In the genomic region with DNA sequence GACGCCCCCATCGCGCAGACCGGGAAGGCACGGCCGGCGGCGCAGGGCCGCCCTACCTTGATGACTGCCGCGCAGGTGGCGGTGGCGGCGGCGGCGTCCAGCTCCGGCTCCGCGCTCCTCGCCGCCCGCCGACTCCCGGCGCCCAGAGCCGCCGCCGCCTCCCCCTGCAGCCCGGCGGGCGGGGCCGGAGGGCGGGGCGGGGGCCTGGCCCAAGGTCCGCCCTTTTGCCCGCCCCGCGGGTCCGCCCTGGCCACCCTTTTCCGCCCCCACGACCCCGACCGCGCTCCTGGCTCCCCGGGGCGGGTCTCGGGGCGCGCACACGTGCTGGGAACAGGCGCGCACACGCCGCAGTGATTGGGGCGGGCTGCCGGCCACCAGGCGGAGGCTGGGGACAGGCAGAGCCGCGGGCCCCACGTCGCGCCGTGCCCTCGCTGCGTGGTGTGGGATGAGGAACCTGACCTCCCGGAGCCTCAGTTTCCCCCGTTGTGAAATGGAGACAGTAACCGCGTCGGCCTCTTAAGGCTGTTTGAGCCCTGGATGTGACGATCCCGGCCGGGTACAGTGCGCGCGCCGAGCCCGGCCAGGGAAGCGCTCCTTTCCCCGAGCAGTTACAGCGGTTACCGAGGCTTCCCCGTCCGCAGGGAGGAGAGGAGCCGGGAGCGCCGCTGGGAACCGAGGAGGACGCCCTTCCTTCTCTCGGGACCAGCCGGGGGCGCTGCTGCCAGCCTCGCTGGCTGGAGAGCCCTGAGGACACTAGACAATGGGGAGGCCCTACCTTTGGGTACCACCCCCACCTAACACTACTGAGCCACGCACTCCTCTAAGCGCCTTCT, we compare ENCODE assay signal across 8 cellular contexts. TPM values are rescaled to one million over a fixed set of nuclear protein-coding genes. Genes with fewer than 3 reads are reported as not detected.
DNase-seq lines count a peak whose midpoint lies in the region; ATAC-seq and TF ChIP-seq lines count a peak whose summit lies in the region.

A gene with protein sequence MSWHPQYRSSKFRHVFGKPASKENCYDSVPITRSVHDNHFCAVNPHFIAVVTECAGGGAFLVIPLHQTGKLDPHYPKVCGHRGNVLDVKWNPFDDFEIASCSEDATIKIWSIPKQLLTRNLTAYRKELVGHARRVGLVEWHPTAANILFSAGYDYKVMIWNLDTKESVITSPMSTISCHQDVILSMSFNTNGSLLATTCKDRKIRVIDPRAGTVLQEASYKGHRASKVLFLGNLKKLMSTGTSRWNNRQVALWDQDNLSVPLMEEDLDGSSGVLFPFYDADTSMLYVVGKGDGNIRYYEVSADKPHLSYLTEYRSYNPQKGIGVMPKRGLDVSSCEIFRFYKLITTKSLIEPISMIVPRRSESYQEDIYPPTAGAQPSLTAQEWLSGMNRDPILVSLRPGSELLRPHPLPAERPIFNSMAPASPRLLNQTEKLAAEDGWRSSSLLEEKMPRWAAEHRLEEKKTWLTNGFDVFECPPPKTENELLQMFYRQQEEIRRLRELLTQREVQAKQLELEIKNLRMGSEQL (minus strand): TSS at position 135 of the 833 bp plus-strand sequence. CDS start 34,977 bp downstream, outside the sequence.

- no peaks in the 10 kb centered on the region for H3K9me3 ChIP-seq in effector memory CD4-positive, alpha-beta T cell (ENCODE audit: control insufficient read depth, low read length)

- POLR2A ChIA-PET in activated CD8-positive, alpha-beta T cell treated with anti-CD3 and anti-CD28 coated beads, Interleukin-2, amount 10 ng/mL, durations not matched to agents 7 days and 5 days (lab: Charles Lee), result interaction anchor here (0.6 to 2.8 kb wide), 10 partner anchors 63 to 271 kb away, joined by 3 to 12 read pairs (median 3); a partner anchor contains a TSS

- no peaks in the 10 kb centered on the region for H3K27me3 Mint-ChIP-seq in activated CD8-positive, alpha-beta T cell treated with anti-CD3 and anti-CD28 coated beads, Interleukin-2, amount 10 ng/mL, durations not matched to agents 7 days and 5 days (ENCODE audit: low read depth)
- H3K27me3 Mint-ChIP-seq in memory B cell, result no peaks in the 10 kb centered on the region

- H3K27ac ChIP-seq in 22Rv1, result peak within 1 kb of the TSS; percentile 58
- H3K27ac ChIP-seq in effector memory CD4-positive, alpha-beta T cell (ENCODE audit: insufficient read depth, low read length, poor library complexity, severe bottlenecking), result peak within 1 kb of the TSS; percentile 56

- no peaks in the 10 kb centered on the region for H3K36me3 Mint-ChIP-seq in activated CD8-positive, alpha-beta T cell treated with anti-CD3 and anti-CD28 coated beads, Interleukin-2, amount 10 ng/mL, durations not matched to agents 7 days and 5 days (ENCODE audit: low read depth)
- H3K36me3 Mint-ChIP-seq in memory B cell, result no peaks in the 10 kb centered on the region

- H3K27me3 ChIP-seq in effector memory CD4-positive, alpha-beta T cell (replicated peaks; ENCODE audit: control insufficient read depth, insufficient read depth, low read length, poor library complexity, severe bottlenecking), result no peaks in the 10 kb centered on the region

- ATAC-seq in GM18498 (IDR thresholded peaks at IDR 0.05; ENCODE audit: unreplicated experiment), result peak; percentile 51
- ATAC-seq in HG03280 (IDR thresholded peaks at IDR 0.05; ENCODE audit: unreplicated experiment), result peak; percentile 69
- ATAC-seq in activated CD8-positive, alpha-beta T cell treated with anti-CD3 and anti-CD28 coated beads, Interleukin-2, amount 10 ng/mL, durations not matched to agents 7 days and 5 days, result peak; percentile 89
- ATAC-seq in memory B cell (ENCODE audit: low read depth), result peak; percentile 78

- peak within 1 kb of the TSS; percentile 87 for H3K4me3 ChIP-seq in effector memory CD4-positive, alpha-beta T cell (ENCODE audit: insufficient read depth, low read depth, low read length, poor library complexity, severe bottlenecking)

- H3K27ac Mint-ChIP-seq in activated CD8-positive, alpha-beta T cell treated with anti-CD3 and anti-CD28 coated beads, Interleukin-2, amount 10 ng/mL, durations not matched to agents 7 days and 5 days, result peak within 1 kb of the TSS; percentile 55
- peak within 1 kb of the TSS; percentile 47 for H3K27ac Mint-ChIP-seq in memory B cell

- no peaks in the 10 kb centered on the region for H3K9me3 Mint-ChIP-seq in activated CD8-positive, alpha-beta T cell treated with anti-CD3 and anti-CD28 coated beads, Interleukin-2, amount 10 ng/mL, durations not matched to agents 7 days and 5 days (ENCODE audit: insufficient read depth)
- H3K9me3 Mint-ChIP-seq in memory B cell, result no peaks in the 10 kb centered on the region

- peaks cover 30% of the 10 kb centered on the region for H3K4me1 Mint-ChIP-seq in activated CD8-positive, alpha-beta T cell treated with anti-CD3 and anti-CD28 coated beads, Interleukin-2, amount 10 ng/mL, durations not matched to agents 7 days and 5 days (ENCODE audit: low read depth)
- peaks cover 8% of the 10 kb centered on the region for H3K4me1 Mint-ChIP-seq in memory B cell

- TF ChIP-seq CTCF in 22Rv1 (IDR thresholded peaks at IDR 0.05), result peak; percentile 71

- peak; percentile 95 for DNase-seq in NCI-H69 (lab: John Stamatoyannopoulos, UW)
- peak; percentile 76 for DNase-seq in activated CD8-positive, alpha-beta T cell treated with anti-CD3 and anti-CD28 coated beads, Interleukin-2, amount 10 ng/mL, durations not matched to agents 7 days and 5 days
- peak; percentile 56 to 67 (median 63) for DNase-seq in effector memory CD4-positive, alpha-beta T cell
- peak; percentile 47 to 59 for DNase-seq in memory B cell (ENCODE audit: low spot score in 2 of 2)
- DNase-seq in stimulated activated CD8-positive, alpha-beta memory T cell treated with anti-CD3 and anti-CD28 coated beads, Interleukin-12 subunit alpha, Interleukin-12 subunit beta, amount 100 ng/mL, for 1 hour (ENCODE audit: low read depth), result peak; percentile 42

- CTCF ChIA-PET in activated CD8-positive, alpha-beta T cell treated with anti-CD3 and anti-CD28 coated beads, Interleukin-2, amount 10 ng/mL, durations not matched to agents 7 days and 5 days (lab: Charles Lee), result interaction anchor here (0.7 to 5.7 kb wide), 12 partner anchors 9 to 269 kb away, joined by 3 to 40 read pairs (median 4); a partner anchor contains a TSS

- peaks cover 27% of the 10 kb centered on the region for H3K4me1 ChIP-seq in effector memory CD4-positive, alpha-beta T cell (ENCODE audit: control insufficient read depth, insufficient read depth, low read length, poor library complexity, severe bottlenecking)

- H3K36me3 ChIP-seq in effector memory CD4-positive, alpha-beta T cell (ENCODE audit: control insufficient read depth, insufficient read depth, low read length), result no peaks in the 10 kb centered on the region

- peak within 1 kb of the TSS; percentile 82 for H3K4me3 Mint-ChIP-seq in activated CD8-positive, alpha-beta T cell treated with anti-CD3 and anti-CD28 coated beads, Interleukin-2, amount 10 ng/mL, durations not matched to agents 7 days and 5 days
- H3K4me3 Mint-ChIP-seq in memory B cell, result peak within 1 kb of the TSS; percentile 86

RNA-seq across cellular contexts. Expression of the gene that starts here (rescaled TPM):
- 1 to 10 TPM; 9.2 TPM for total RNA-seq in activated CD8-positive, alpha-beta T cell treated with anti-CD3 and anti-CD28 coated beads, Interleukin-2, amount 10 ng/mL, durations not matched to agents 7 days and 5 days

Comparison
In these comparisons a context has a peak if more than half of its experiments do, and no peak if none do; other contexts are left out.
1. Peak in every context shown above with its lines: DNase-seq, ATAC-seq, H3K4me3 ChIP-seq and H3K27ac ChIP-seq.
2. DNase-seq: peak in every context shown above with its lines; median percentile 95 in NCI-H69; 76 in activated CD8-positive, alpha-beta T cell treated with anti-CD3 and anti-CD28 coated beads, Interleukin-2, amount 10 ng/mL, durations not matched to agents 7 days and 5 days; 63 in effector memory CD4-positive, alpha-beta T cell; 53 in memory B cell; 42 in stimulated activated CD8-positive, alpha-beta memory T cell treated with anti-CD3 and anti-CD28 coated beads, Interleukin-12 subunit alpha, Interleukin-12 subunit beta, amount 100 ng/mL, for 1 hour.